ENCODE assay signal across 8 cellular contexts in the genomic region with DNA sequence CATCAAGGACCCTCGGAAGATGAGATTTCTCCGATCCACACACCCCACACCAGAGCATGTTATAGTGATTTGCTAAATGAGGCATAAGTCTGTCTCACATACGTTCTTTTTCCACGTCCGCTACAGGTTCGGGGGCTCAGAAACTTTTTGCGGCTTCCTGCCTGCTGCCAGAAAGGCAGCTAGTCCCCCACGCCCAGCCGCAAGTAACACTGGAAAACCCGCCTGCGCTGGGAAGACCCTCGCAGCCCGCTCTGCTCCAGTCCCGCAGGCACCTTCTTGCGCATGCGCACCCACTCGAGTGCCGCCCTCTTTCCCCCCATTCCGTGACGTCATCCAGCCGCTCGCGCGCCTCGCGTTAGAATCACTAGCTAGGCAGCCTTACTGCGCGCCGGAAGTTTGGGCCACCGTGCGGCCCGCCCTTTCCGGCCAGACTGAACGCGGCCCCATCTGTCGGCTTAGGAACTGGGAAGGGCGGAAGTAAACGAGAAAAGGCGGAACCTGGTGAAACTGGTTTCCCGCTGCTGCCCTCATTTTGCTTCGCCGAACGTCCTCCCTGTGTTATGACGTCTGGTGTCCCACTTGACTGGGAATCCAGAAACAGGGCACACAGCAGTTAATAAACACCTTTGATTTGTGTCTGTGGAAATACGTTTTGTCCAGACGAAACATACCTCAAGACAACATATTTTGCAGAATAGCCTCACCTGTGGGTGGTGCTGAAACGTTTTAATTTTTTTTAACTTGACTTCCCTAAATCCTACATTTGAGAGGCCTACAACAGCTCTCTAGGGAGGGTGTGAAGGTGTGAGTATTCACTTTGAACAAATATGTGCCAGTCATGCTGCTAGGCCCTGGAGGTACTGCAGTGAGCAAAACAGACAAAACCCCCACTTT. TPM values are rescaled to one million over a fixed set of nuclear protein-coding genes. Genes with fewer than 3 reads are reported as not detected.
DNase-seq lines count a peak whose midpoint lies in the region; ATAC-seq, FAIRE-seq and TF ChIP-seq lines count a peak whose summit lies in the region.

A gene (minus strand): TSS at position 284 of the 894 bp plus-strand sequence. CDS start 925 bp downstream, outside the sequence.

- TF ChIP-seq POLR2A in GM12892 (IDR thresholded peaks at IDR 0.05; ENCODE audit: low read depth, low read length) (peak; percentile 88; the same call in 1 of the 2 replicates), adrenal gland (IDR thresholded peaks at IDR 0.05) (peak; percentile 68), tibial nerve (IDR thresholded peaks at IDR 0.05) (peak; percentile 26 to 62)

- TF ChIP-seq CTCF in adrenal gland (IDR thresholded peaks at IDR 0.05), result peak in 1 of 6 experiments; percentile 10
- no peak for TF ChIP-seq CTCF in parathyroid adenoma (IDR thresholded peaks at IDR 0.05)
- peak in 2 of 5 experiments; percentile 14 to 40 for TF ChIP-seq CTCF in tibial nerve (IDR thresholded peaks at IDR 0.05)

- peak; percentile 99 for FAIRE-seq in GM12892 (lab: Jason Lieb, UNC)

- H3K9ac ChIP-seq in parathyroid adenoma, result peak within 1 kb of the TSS; percentile 29

- WGBS in adrenal gland, 4 donors, result 3 to 11% (median 4%) methylated on average over 14 to 47 of the region's 47 CpGs
- 4 to 6% methylated on average over 27 to 47 of the region's 47 CpGs for WGBS in tibial nerve, 2 donors

- H3K36me3 ChIP-seq in adrenal gland (replicated peaks in 1 of 2) (peaks cover 0 to 10% of the 10 kb centered on the region in 2 donors), parathyroid adenoma (ENCODE audit: control insufficient read depth, insufficient read depth, low read length) (no peaks in the 10 kb centered on the region), tibial nerve (peaks cover 0 to 16% (median 0%) of the 10 kb centered on the region in 3 donors)

- H3K4me2 ChIP-seq in parathyroid adenoma (ENCODE audit: low read length), result peak within 1 kb of the TSS; percentile 93

- H3K4me3 ChIP-seq in adrenal gland (peak within 1 kb of the TSS in 3 of 4 donors; percentile 36 to 67 (median 56)), parathyroid adenoma (ENCODE audit: low read depth, low read length) (peak within 1 kb of the TSS; percentile 91), tibial nerve (peak within 1 kb of the TSS; percentile 44 to 82 (median 66))

- H3K9me3 ChIP-seq in adrenal gland (replicated peaks in 1 of 3), result no peaks in the 10 kb centered on the region
- no peaks in the 10 kb centered on the region for H3K9me3 ChIP-seq in parathyroid adenoma (ENCODE audit: control insufficient read depth, low read length)
- H3K9me3 ChIP-seq in tibial nerve, result no peaks in the 10 kb centered on the region

- intact Hi-C loops in adrenal gland (cut with DNase I), result no loop called here
- intact Hi-C loops in cardiac septum (cut with DNase I), result loop anchor here (1.0 kb wide), 1 partner anchor 44 kb away; no protein-coding TSS in a partner anchor

- peak; percentile 88 for DNase-seq in GM12892 (ENCODE audit: insufficient read length)
- peak; percentile 100 for DNase-seq in NCI-H1436 (lab: John Stamatoyannopoulos, UW)
- peak; percentile 97 for DNase-seq in SW480 (ENCODE audit: low spot score)
- DNase-seq in adrenal gland, result peak; percentile 99
- peak; percentile 100 for DNase-seq in cardiac septum (ENCODE audit: low spot score)
- DNase-seq in tibial nerve (ENCODE audit: low spot score in 2 of 2), result peak; percentile 96 to 97

- TF ChIP-seq EP300 in tibial nerve (IDR thresholded peaks at IDR 0.05), result peak; percentile 90 to 92

- peak within 1 kb of the TSS; percentile 91 for H2AFZ ChIP-seq in parathyroid adenoma

- H3K27me3 ChIP-seq in adrenal gland (no peaks in the 10 kb centered on the region), parathyroid adenoma (ENCODE audit: control insufficient read depth, insufficient read depth, low read length) (no peaks in the 10 kb centered on the region), tibial nerve (no peaks in the 10 kb centered on the region)

- H3K27ac ChIP-seq in adrenal gland, result peak within 1 kb of the TSS; percentile 23 to 90 (median 78)
- H3K27ac ChIP-seq in parathyroid adenoma, result peak within 1 kb of the TSS; percentile 84
- peak within 1 kb of the TSS; percentile 68 to 91 (median 88) for H3K27ac ChIP-seq in tibial nerve

- no peaks in the 10 kb centered on the region for H3K79me2 ChIP-seq in parathyroid adenoma

- ATAC-seq in HG02840 (IDR thresholded peaks at IDR 0.05; ENCODE audit: low FRiP score, unreplicated experiment), result peak; percentile 97

- peaks cover 7 to 31% of the 10 kb centered on the region in 2 donors for H3K4me1 ChIP-seq in adrenal gland (replicated peaks in 1 of 2)
- no peaks in the 10 kb centered on the region for H3K4me1 ChIP-seq in parathyroid adenoma
- peaks cover 0 to 17% (median 9%) of the 10 kb centered on the region in 4 donors for H3K4me1 ChIP-seq in tibial nerve

RNA-seq across cellular contexts. Expression of the gene that starts here (rescaled TPM):
- polyA plus RNA-seq in GM12892 (2012; ENCODE audit: missing spikeins), result 2.7 TPM
- 1 to 10 TPM; 1.1 to 2.6 (median 2.2) TPM for total RNA-seq in adrenal gland
- 1 to 10 TPM in 2 of 3 donors, under 1 TPM in 1; 0.98 to 4.0 (median 1.0) TPM for polyA plus RNA-seq in adrenal gland
- 1.6 TPM for total RNA-seq in cardiac septum
- 1 to 10 TPM; 1.5 to 3.0 (median 2.2) TPM for total RNA-seq in tibial nerve

Comparison
In these comparisons a context has a peak if more than half of its experiments do, and no peak if none do; other contexts are left out.
1. Peak in every context shown above with its lines: DNase-seq, ATAC-seq, H3K4me3 ChIP-seq and H3K27ac ChIP-seq.